35 cellular contexts compared by ENCODE assay signal in the genomic region with DNA sequence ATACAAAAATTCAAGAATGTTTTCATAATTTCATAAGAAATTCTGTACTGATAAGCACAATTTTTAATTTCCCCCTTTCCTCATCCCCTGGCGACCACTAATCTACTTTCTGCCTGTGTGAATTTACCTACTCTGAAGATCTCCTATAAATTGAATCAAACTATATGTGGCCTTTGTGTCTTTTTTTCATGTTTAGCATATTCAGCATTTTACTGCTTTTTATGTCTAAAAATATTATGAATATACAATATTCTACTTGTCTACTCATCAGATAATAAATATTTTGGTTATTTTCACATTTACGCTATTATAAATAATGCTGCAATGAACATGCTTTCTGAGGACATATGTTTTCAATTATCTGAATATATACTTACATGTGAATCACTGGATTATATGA.
"Had no signal": no experiment of that assay in that cellular context is flagged by ENCODE, and none has a peak within 500 bp of the region (broad histone marks: within the 10 kb centered on the region; RNA-seq: fewer than 3 reads in every experiment).

No MANE protein-coding gene starts in this region.

- DNase-seq: Kasumi-1, MG63, MM.1S, MV-4-11, NCI-H1048, NCI-H1092, NCI-H1092 treated with DMSO at 0.1 percent for 48 hours, NCI-H1105, NCI-H1105 treated with DMSO at 0.1 percent for 48 hours, NCI-H1417, NCI-H1417 treated with DMSO at 0.1 percent for 48 hours, NCI-H1436, NCI-H1436 treated with DMSO at 0.1 percent for 48 hours, NCI-H146, NCI-H1694, NCI-H1694 treated with DMSO at 0.1 percent for 48 hours, NCI-H187, NCI-H187 treated with DMSO at 0.1 percent for 48 hours, NCI-H1930, NCI-H2029, NCI-H2029 treated with DMSO at 0.1 percent for 48 hours, NCI-H2081, NCI-H2081 treated with DMSO at 0.1 percent for 48 hours, NCI-H2107, NCI-H2171, NCI-H2171 treated with DMSO at 0.1 percent for 48 hours, NCI-H2227 treated with DMSO at 0.1 percent for 48 hours, NCI-H226, NCI-H345, NCI-H446, NCI-H446 treated with DMSO at 0.1 percent for 48 hours, NCI-H510A, NCI-H510A treated with DMSO at 0.1 percent for 48 hours, NCI-H524, NCI-H524 treated with DMSO at 0.1 percent for 48 hours had no signal

- H3K4me3 ChIP-seq: MG63 had no signal

- H3K9me3 ChIP-seq: MG63 had no signal

- H3K27me3 ChIP-seq: MG63 had no signal

- H3K36me3 ChIP-seq: MG63 had no signal
